ENCODE assay signal across 1 cellular context in genomic region chr9:136193891-136194279, GRCh38.
TF ChIP-seq lines count a peak whose summit lies in the region.

No MANE protein-coding gene starts in this region.

TF ChIP-seq in K562, 482 proteins besides CTCF, POLR2A, EP300 and RAD21 (continues in another document):
- TF ChIP-seq E2F6 (IDR thresholded peaks at IDR 0.05; ENCODE audit: borderline replicate concordance in 1 of 2, extremely low read depth in 1 of 2, insufficient read depth in 1 of 2, insufficient read length in 1 of 2, low read depth in 1 of 2, low read length in 1 of 2, poor library complexity in 1 of 2, severe bottlenecking in 1 of 2) (peak; percentile 40 to 75), ARID1B (IDR thresholded peaks at IDR 0.05) (no peak), DNMT1 (IDR thresholded peaks at IDR 0.05) (no peak), POLR3G (IDR thresholded peaks at IDR 0.05; ENCODE audit: extremely low read depth, insufficient read length, insufficient replicate concordance) (no peak), HOMEZ (CRISPR knock-in tag; IDR thresholded peaks at IDR 0.05) (0 out of 2 replicates have a peak, but pooled peaks have one; percentile 13), NR3C1 (CRISPR knock-in tag; IDR thresholded peaks at IDR 0.05) (no peak), KAT2B (IDR thresholded peaks at IDR 0.05; ENCODE audit: low read depth, low read length) (no peak), ZSCAN29 (IDR thresholded peaks at IDR 0.05) (no peak), DDX20 (tag; IDR thresholded peaks at IDR 0.05; ENCODE audit: low read depth) (no peak), PPARD (CRISPR knock-in tag; IDR thresholded peaks at IDR 0.05) (no peak), ZNF398 (CRISPR knock-in tag; IDR thresholded peaks at IDR 0.05) (no peak), ZNF518B (CRISPR knock-in tag; IDR thresholded peaks at IDR 0.05) (no peak), MGA (IDR thresholded peaks at IDR 0.05) (peak; percentile 38; the same call in 1 of the 2 replicates), CBFB (CRISPR knock-in tag; IDR thresholded peaks at IDR 0.05) (no peak), MNT (conservative IDR thresholded peaks at IDR 0.05) (no peak), MBD1 (CRISPR knock-in tag; IDR thresholded peaks at IDR 0.05) (peak; percentile 75; the same call in 1 of the 2 replicates), ZNF586 (CRISPR knock-in tag; conservative IDR thresholded peaks at IDR 0.05) (no peak), ZC3H8 (IDR thresholded peaks at IDR 0.05) (no peak), CHD1 (IDR thresholded peaks at IDR 0.05; ENCODE audit: low read length) (no peak), ZNF384 (IDR thresholded peaks at IDR 0.05; ENCODE audit: low read depth, low read length) (no peak), ZNF77 (CRISPR knock-in tag; IDR thresholded peaks at IDR 0.05) (no peak), ETS2 (tag; IDR thresholded peaks at IDR 0.05; ENCODE audit: borderline replicate concordance, poor library complexity, severe bottlenecking) (no peak)
